9 cellular contexts compared by ENCODE assay signal in the genomic region with DNA sequence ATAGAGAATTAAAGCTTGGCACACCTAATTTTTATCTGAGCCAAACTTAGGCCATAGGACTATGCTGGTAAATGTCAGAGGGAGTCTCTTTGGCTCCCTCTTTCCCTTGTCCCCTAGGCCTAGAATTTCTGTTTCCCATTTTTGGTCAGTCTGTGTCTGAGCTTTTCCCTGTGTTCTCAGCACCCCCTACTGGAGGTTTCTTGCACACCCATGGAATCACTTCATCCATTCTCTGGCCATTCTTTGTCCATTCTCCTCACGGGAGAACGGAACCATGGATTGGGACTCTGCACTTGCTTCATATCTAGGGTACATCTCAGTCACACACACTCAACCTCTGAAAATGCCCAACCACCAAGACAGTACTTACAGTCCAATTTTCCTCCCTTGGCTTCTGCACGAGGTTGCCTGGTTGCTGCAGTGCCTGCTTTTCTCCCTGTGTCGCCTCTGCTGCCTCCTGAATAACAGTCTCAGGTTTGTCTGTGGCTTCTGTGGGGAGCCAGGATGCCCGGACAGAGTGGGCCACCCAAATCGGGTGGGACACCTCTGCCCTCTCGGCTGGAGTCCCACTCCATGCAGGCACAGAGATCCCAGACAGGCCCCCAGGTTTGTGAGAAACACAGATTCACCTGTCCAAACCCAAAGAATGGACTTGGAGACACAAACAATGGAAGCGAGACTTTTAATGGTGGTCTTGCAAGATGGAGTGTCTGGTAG. TPM values are rescaled to one million over a fixed set of nuclear protein-coding genes. Genes with fewer than 3 reads are reported as not detected.
DNase-seq lines count a peak whose midpoint lies in the region; ATAC-seq and TF ChIP-seq lines count a peak whose summit lies in the region.
"Had no signal": no experiment of that assay in that cellular context is flagged by ENCODE, and none has a peak within 500 bp of the region (broad histone marks: within the 10 kb centered on the region; RNA-seq: fewer than 3 reads in every experiment).

No MANE protein-coding gene starts in this region.

- no peaks in the 10 kb centered on the region for H3K27me3 ChIP-seq in upper lobe of left lung

- TF ChIP-seq CTCF in AG09309 (IDR thresholded peaks at IDR 0.05; ENCODE audit: control insufficient read depth, insufficient read depth, low read depth, low read length, missing control alignments) (peak; percentile 84), GM12872 (IDR thresholded peaks at IDR 0.05; ENCODE audit: insufficient read depth, low read depth, low read length) (peak; percentile 79), OCI-LY7 (conservative IDR thresholded peaks at IDR 0.05; ENCODE audit: low read length) (peak; percentile 72), upper lobe of left lung (IDR thresholded peaks at IDR 0.05) (peak; percentile 64 to 75 (median 68))

- no peaks in the 10 kb centered on the region for H3K79me2 ChIP-seq in OCI-LY7 (ENCODE audit: insufficient read depth, low read depth, low read length)

- no peak overlapping the region for H2AFZ ChIP-seq in OCI-LY7 (ENCODE audit: low read length)

- H3K9me3 ChIP-seq in OCI-LY7 (ENCODE audit: low read length) (no peaks in the 10 kb centered on the region; the same call in 1 of the 2 replicates), upper lobe of left lung (no peaks in the 10 kb centered on the region)

- H3K4me3 ChIP-seq in AG09309 (ENCODE audit: control insufficient read depth, low read depth, low read length): no peak overlapping the region
- no peak overlapping the region for H3K4me3 ChIP-seq in OCI-LY7 (ENCODE audit: low read depth, low read length, poor library complexity, severe bottlenecking)
- H3K4me3 ChIP-seq in upper lobe of left lung: no peak overlapping the region

- no peak for TF ChIP-seq POLR2A in upper lobe of left lung (IDR thresholded peaks at IDR 0.05)

- 81% methylated on average over 4 to 8 of the region's 8 CpGs for WGBS in upper lobe of left lung, 2 donors

- H3K4me1 ChIP-seq in OCI-LY7 (ENCODE audit: insufficient read depth, low read length, poor library complexity, severe bottlenecking): no peaks in the 10 kb centered on the region
- no peaks in the 10 kb centered on the region for H3K4me1 ChIP-seq in upper lobe of left lung

- no peak for TF ChIP-seq EP300 in upper lobe of left lung (IDR thresholded peaks at IDR 0.05)

- H3K4me2 ChIP-seq in OCI-LY7 (ENCODE audit: low read length): no peak overlapping the region

- H3K27ac ChIP-seq in OCI-LY7 (ENCODE audit: low read depth, low read length, poor library complexity, severe bottlenecking): no peak overlapping the region
- no peak overlapping the region for H3K27ac ChIP-seq in upper lobe of left lung
- H3K27ac ChIP-seq: epithelial cell of prostate had no signal

- POLR2A ChIA-PET in OCI-LY7 (lab: Charles Lee): interaction anchor here (0.7 kb wide), 1 partner anchor 155 kb away, joined by 6 read pairs; no protein-coding TSS in a partner anchor

- peaks cover 31% of the 10 kb centered on the region for H3K36me3 ChIP-seq in OCI-LY7 (ENCODE audit: insufficient read depth, low read length)
- H3K36me3 ChIP-seq in upper lobe of left lung: peaks cover 0 to 12% (median 2%) of the 10 kb centered on the region in 4 donors

- peak; percentile 63 to 68 for ATAC-seq in upper lobe of left lung (ENCODE audit: low FRiP score in 2 of 2)
- ATAC-seq in HG02885 (IDR thresholded peaks at IDR 0.05; ENCODE audit: poor library complexity, unreplicated experiment): no peak

- H3K9me2 ChIP-seq in OCI-LY7 (ENCODE audit: insufficient read depth, low read length): no peaks in the 10 kb centered on the region

- intact Hi-C loops in OCI-LY7 (cut with micrococcal nuclease; ENCODE audit: unreplicated experiment): no loop called here

- no TSS peak for BruUV-seq in OCI-LY7 (replicated peaks; lab: Mats Ljungman, UMichigan)

- CTCF ChIA-PET in OCI-LY7 (lab: Charles Lee; ENCODE audit: unreplicated experiment): no interaction called here

- DNase-seq in AG09309 (ENCODE audit: low read depth) (peak; percentile 3), OCI-LY7 (ENCODE audit: low spot score) (peak; percentile 11), dermis microvascular lymphatic vessel endothelial cell (ENCODE audit: low read depth in 2 of 2) (peak; percentile 33 to 56), medulla oblongata (ENCODE audit: extremely low spot score) (peak; percentile 77), upper lobe of left lung (peak in 1 of 2 donors; percentile 11), NCI-H2171 treated with DMSO at 0.1 percent for 48 hours (lab: John Stamatoyannopoulos, UW) (no peak)

- H4K20me1 ChIP-seq in OCI-LY7 (ENCODE audit: insufficient read depth, low read length): no peaks in the 10 kb centered on the region

RNA-seq across cellular contexts. Expression of a gene that starts 35.1 kb away (rescaled TPM):
- total RNA-seq in OCI-LY7 (2014; rRNA removed; shearing (Covaris generic)): not detected in 2 replicates
- total RNA-seq in OCI-LY7 (2022) (not detected in 2 replicates), dermis microvascular lymphatic vessel endothelial cell (0.13 and 0.25 TPM in 2 replicates), upper lobe of left lung (10 to 100 TPM in 4 of 6 donors, 1 to 10 TPM in 2; 4.2 to 45.5 (median 12.0) TPM)
